In genomic region chr1:99674115-99674514, GRCh38 we compare ENCODE assay signal across 32 cellular contexts. TPM values are rescaled to one million over a fixed set of nuclear protein-coding genes. Genes with fewer than 3 reads are reported as not detected.
DNase-seq lines count a peak whose midpoint lies in the region; ATAC-seq, FAIRE-seq and TF ChIP-seq lines count a peak whose summit lies in the region.
"Had no signal": no experiment of that assay in that cellular context is flagged by ENCODE, and none has a peak within 500 bp of the region (broad histone marks: within the 10 kb centered on the region; RNA-seq: fewer than 3 reads in every experiment).

No MANE protein-coding gene starts in this region.

- no peak overlapping the region for H3K27ac ChIP-seq in GM23338 (ENCODE audit: low read depth)
- H3K27ac ChIP-seq: BLaER1 treated with 17β-estradiol and CSF1 and Interleukin-3, amounts not matched to agents 10 nM and 100 nM; prostate gland; sigmoid colon; testis had no signal

- no peak for FAIRE-seq in GM19239 (lab: Jason Lieb, UNC)
- FAIRE-seq: G401.6, HepG2, islet of Langerhans had no signal

- no peak for DNase-seq in GM23338 (ENCODE audit: low spot score)
- DNase-seq in NCI-H1105 (lab: John Stamatoyannopoulos, UW), result peak; percentile 39
- peak; percentile 83 for DNase-seq in NCI-H69 (lab: John Stamatoyannopoulos, UW)
- no peak for DNase-seq in nephron progenitor cell
- DNase-seq in activated effector memory CD4-positive, alpha-beta T cell treated with anti-CD3 and anti-CD28 coated beads, Interleukin-2, amount 50 U/mL, for 16 hours, result no peak
- no peak for DNase-seq in AG20443 (ENCODE audit: low spot score)
- DNase-seq in GM19239 (ENCODE audit: insufficient read length, low spot score), result no peak
- DNase-seq in amygdala (lab: John Stamatoyannopoulos, UW), result no peak
- DNase-seq: activated CD4-positive, alpha-beta T cell treated with anti-CD3 and anti-CD28 coated beads, Interleukin-2, amount 50 U/mL, for 1 hour; activated gamma-delta T cell treated with Interleukin-2 at 50 U/mL for 16 hours; activated naive CD8-positive, alpha-beta T cell treated with anti-CD3 and anti-CD28 coated beads, Interleukin-2, amount 10 ng/mL, durations not matched to agents 7 days and 5 days; activated T-cell treated with anti-CD3 and anti-CD28 coated beads, Interleukin-2, amount 50 U/mL, for 24 hours; central memory CD4-positive, alpha-beta T cell; cortex of kidney; effector memory CD4-positive, alpha-beta T cell; Karpas-422; midbrain; naive thymus-derived CD4-positive, alpha-beta T cell; NCI-H187 treated with DMSO at 0.1 percent for 48 hours; NCI-H226; sigmoid colon; SK-N-SH; stimulated activated naive B cell treated with anti-CD40 and anti-IgM and Interleukin-4, amounts not matched to agents 10 μg/mL and 1 μg/mL and 100 μg/mL, for 72 hours; testis had no signal

- no peaks in the 10 kb centered on the region for H3K9me3 Mint-ChIP-seq in GM23338
- no peaks in the 10 kb centered on the region for H3K9me3 Mint-ChIP-seq in nephron progenitor cell
- H3K9me3 Mint-ChIP-seq: activated naive CD8-positive, alpha-beta T cell treated with anti-CD3 and anti-CD28 coated beads, Interleukin-2, amount 10 ng/mL, durations not matched to agents 7 days and 5 days; activated T-cell treated with anti-CD3 and anti-CD28 coated beads, Interleukin-2, amount 50 U/mL, for 24 hours; naive thymus-derived CD4-positive, alpha-beta T cell; stimulated activated naive B cell treated with anti-CD40 and anti-IgM and Interleukin-4, amounts not matched to agents 10 μg/mL and 1 μg/mL and 100 μg/mL, for 72 hours; WTC11 had no signal

- H3K9me2 ChIP-seq in GM23338 (ENCODE audit: insufficient read depth), result 0 out of 2 replicates have a peak, but pooled peaks cover 2% of the 10 kb centered on the region
- H3K9me2 ChIP-seq: SK-N-SH had no signal

- no peak overlapping the region for H3K4me2 ChIP-seq in GM23338
- H3K4me2 ChIP-seq: BLaER1 treated with 17β-estradiol and CSF1 and Interleukin-3, amounts not matched to agents 10 nM and 100 nM; SK-N-SH had no signal

- no peaks in the 10 kb centered on the region for H3K27me3 ChIP-seq in GM23338 (ENCODE audit: insufficient read depth)
- H3K27me3 ChIP-seq: BLaER1 treated with 17β-estradiol and CSF1 and Interleukin-3, amounts not matched to agents 10 nM and 100 nM; sigmoid colon; testis had no signal

- no peaks in the 10 kb centered on the region for H3F3A ChIP-seq in GM23338 (replicated peaks; ENCODE audit: low read depth)

- H3K4me1 ChIP-seq in GM23338 (ENCODE audit: insufficient read depth), result no peaks in the 10 kb centered on the region
- H3K4me1 ChIP-seq: BLaER1 treated with 17β-estradiol and CSF1 and Interleukin-3, amounts not matched to agents 10 nM and 100 nM; prostate gland had no signal

- no peaks in the 10 kb centered on the region for H3K36me3 ChIP-seq in GM23338 (ENCODE audit: insufficient read depth)
- H3K36me3 ChIP-seq: BLaER1 treated with 17β-estradiol and CSF1 and Interleukin-3, amounts not matched to agents 10 nM and 100 nM; prostate gland; sigmoid colon had no signal

- H2AFZ ChIP-seq in GM23338, result no peak overlapping the region

- H3K27me3 Mint-ChIP-seq in GM23338 (ENCODE audit: insufficient read depth, low read depth, poor library complexity) (no peaks in the 10 kb centered on the region), nephron progenitor cell (ENCODE audit: low read depth, poor library complexity) (no peaks in the 10 kb centered on the region)

- H3K36me3 Mint-ChIP-seq in GM23338 (ENCODE audit: low read depth) (no peaks in the 10 kb centered on the region), nephron progenitor cell (ENCODE audit: low read depth) (no peaks in the 10 kb centered on the region)
- H3K36me3 Mint-ChIP-seq: activated naive CD8-positive, alpha-beta T cell treated with anti-CD3 and anti-CD28 coated beads, Interleukin-2, amount 10 ng/mL, durations not matched to agents 7 days and 5 days; naive thymus-derived CD4-positive, alpha-beta T cell; stimulated activated naive B cell treated with anti-CD40 and anti-IgM and Interleukin-4, amounts not matched to agents 10 μg/mL and 1 μg/mL and 100 μg/mL, for 72 hours; WTC11 had no signal

- H3K4me3 ChIP-seq in GM23338, result no peak overlapping the region
- H3K4me3 ChIP-seq: BLaER1 treated with 17β-estradiol and CSF1 and Interleukin-3, amounts not matched to agents 10 nM and 100 nM; prostate gland; sigmoid colon; testis had no signal

- H4K20me1 ChIP-seq in GM23338 (replicated peaks; ENCODE audit: insufficient read depth), result no peaks in the 10 kb centered on the region
- H4K20me1 ChIP-seq: BLaER1 treated with 17β-estradiol and CSF1 and Interleukin-3, amounts not matched to agents 10 nM and 100 nM had no signal

- 0 out of 2 replicates have a peak overlapping the region, but pooled peaks have one; percentile 1 for H3K27ac Mint-ChIP-seq in GM23338
- peak overlapping the region; percentile 8 for H3K27ac Mint-ChIP-seq in nephron progenitor cell
- H3K27ac Mint-ChIP-seq: activated naive CD8-positive, alpha-beta T cell treated with anti-CD3 and anti-CD28 coated beads, Interleukin-2, amount 10 ng/mL, durations not matched to agents 7 days and 5 days; activated T-cell treated with anti-CD3 and anti-CD28 coated beads, Interleukin-2, amount 50 U/mL, for 24 hours; naive thymus-derived CD4-positive, alpha-beta T cell; stimulated activated naive B cell treated with anti-CD40 and anti-IgM and Interleukin-4, amounts not matched to agents 10 μg/mL and 1 μg/mL and 100 μg/mL, for 72 hours; WTC11 had no signal

- ATAC-seq in GM23338, result no peak
- ATAC-seq: HepG2; naive thymus-derived CD4-positive, alpha-beta T cell; stimulated activated naive B cell treated with anti-CD40 and anti-IgM and Interleukin-4, amounts not matched to agents 10 μg/mL and 1 μg/mL and 100 μg/mL, for 72 hours; WTC11 had no signal

- TF ChIP-seq CTCF in GM23338 (conservative IDR thresholded peaks at IDR 0.05; ENCODE audit: low read depth in 2 of 2) (no peak), nephron progenitor cell (IDR thresholded peaks at IDR 0.05) (no peak)

- H3K4me1 Mint-ChIP-seq in GM23338 (peaks cover 7% of the 10 kb centered on the region; the same call in 2 of the 3 replicates), nephron progenitor cell (peaks cover 32% of the 10 kb centered on the region)
- H3K4me1 Mint-ChIP-seq: activated naive CD8-positive, alpha-beta T cell treated with anti-CD3 and anti-CD28 coated beads, Interleukin-2, amount 10 ng/mL, durations not matched to agents 7 days and 5 days; naive thymus-derived CD4-positive, alpha-beta T cell; stimulated activated naive B cell treated with anti-CD40 and anti-IgM and Interleukin-4, amounts not matched to agents 10 μg/mL and 1 μg/mL and 100 μg/mL, for 72 hours had no signal

- no peaks in the 10 kb centered on the region for H3K79me2 ChIP-seq in GM23338 (replicated peaks; ENCODE audit: insufficient read depth)

- H3K4me3 Mint-ChIP-seq in GM23338, result no peak overlapping the region
- no peak overlapping the region for H3K4me3 Mint-ChIP-seq in nephron progenitor cell
- H3K4me3 Mint-ChIP-seq: activated naive CD8-positive, alpha-beta T cell treated with anti-CD3 and anti-CD28 coated beads, Interleukin-2, amount 10 ng/mL, durations not matched to agents 7 days and 5 days; activated T-cell treated with anti-CD3 and anti-CD28 coated beads, Interleukin-2, amount 50 U/mL, for 24 hours; naive thymus-derived CD4-positive, alpha-beta T cell; stimulated activated naive B cell treated with anti-CD40 and anti-IgM and Interleukin-4, amounts not matched to agents 10 μg/mL and 1 μg/mL and 100 μg/mL, for 72 hours; WTC11 had no signal

TF ChIP-seq in GM23338, 12 proteins besides CTCF, POLR2A, EP300 and RAD21 (continues in another document):
- TF ChIP-seq CREB1 (CRISPR knock-in tag; IDR thresholded peaks at IDR 0.05; ENCODE audit: low read depth) (no peak), STAT1 (IDR thresholded peaks at IDR 0.05; ENCODE audit: unreplicated experiment) (no peak), REST (IDR thresholded peaks at IDR 0.05; ENCODE audit: unreplicated experiment) (no peak), ETS1 (IDR thresholded peaks at IDR 0.05) (no peak), NANOG (IDR thresholded peaks at IDR 0.05; ENCODE audit: borderline replicate concordance) (no peak), ZNF114 (CRISPR knock-in tag; IDR thresholded peaks at IDR 0.05) (no peak), POLR2AphosphoS5 (IDR thresholded peaks at IDR 0.05; ENCODE audit: low read depth) (no peak), EZH2phosphoT487 (IDR thresholded peaks at IDR 0.05; ENCODE audit: unreplicated experiment) (no peak)

RNA-seq across cellular contexts. Expression of gene PALMD, which starts 28.2 kb away (rescaled TPM):
- total RNA-seq in GM23338 (2014; rRNA removed; shearing (Covaris generic)), result not detected in 2 replicates
- polyA plus RNA-seq in GM23338 (2016; fragmentation: Nextera tagmentation; extraction: Ambion mirVana), result not detected in 2 replicates
- total RNA-seq: activated naive CD8-positive, alpha-beta T cell treated with anti-CD3 and anti-CD28 coated beads, Interleukin-2, amount 10 ng/mL, durations not matched to agents 7 days and 5 days; naive thymus-derived CD4-positive, alpha-beta T cell; OCI-LY7; T-helper 1 cell treated with Interleukin-12 subunit alpha and Interleukin-12 subunit beta and Interleukin-4 antibody, amounts not matched to agents 30 ng/mL and 1 ng/mL, for 36 hours had no signal
- polyA plus RNA-seq: naive thymus-derived CD4-positive, alpha-beta T cell had no signal

Comparison
In these comparisons a context has a peak if more than half of its experiments do, and no peak if none do; other contexts are left out.
1. DNase-seq: peak in NCI-H1105 (single experiment) and NCI-H69 (single experiment); none in GM23338 (single experiment), nephron progenitor cell (single experiment), activated effector memory CD4-positive, alpha-beta T cell treated with anti-CD3 and anti-CD28 coated beads, Interleukin-2, amount 50 U/mL, for 16 hours (single experiment), AG20443 (single experiment), GM19239 (single experiment) and amygdala (0 of 56).